Comparison of ENCODE assay signal across 1 cellular context in genomic region chr21:32771134-32771523, GRCh38.
TF ChIP-seq lines count a peak whose summit lies in the region.

No MANE protein-coding gene starts in this region.

TF ChIP-seq in K562, 482 proteins besides CTCF, POLR2A, EP300 and RAD21 (continued from another document and continues in another):
- TF ChIP-seq ATF4 (CRISPR knock-in tag; IDR thresholded peaks at IDR 0.05) (no peak), THAP7 (CRISPR knock-in tag; IDR thresholded peaks at IDR 0.05) (no peak), RHOXF2B (CRISPR knock-in tag; conservative IDR thresholded peaks at IDR 0.05) (no peak), NKRF (IDR thresholded peaks at IDR 0.05; ENCODE audit: borderline replicate concordance) (no peak), ETS1 (conservative IDR thresholded peaks at IDR 0.05; ENCODE audit: control insufficient read depth, low read depth, low read length) (0 out of 2 replicates have a peak, but pooled peaks have one; percentile 54), NR1H2 (CRISPR knock-in tag; IDR thresholded peaks at IDR 0.05) (no peak), ZNF778 (CRISPR knock-in tag; IDR thresholded peaks at IDR 0.05) (no peak), ATF6 (CRISPR knock-in tag; IDR thresholded peaks at IDR 0.05) (no peak; the same call in 1 of the 2 replicates), ARID3A (IDR thresholded peaks at IDR 0.05; ENCODE audit: borderline replicate concordance, low read depth, low read length) (no peak), NR2C2 (CRISPR knock-in tag; IDR thresholded peaks at IDR 0.05) (no peak), NR2C2 (tag; IDR thresholded peaks at IDR 0.05) (no peak), MEF2A (IDR thresholded peaks at IDR 0.05; ENCODE audit: control insufficient read depth, low read depth, low read length) (no peak), PHB2 (IDR thresholded peaks at IDR 0.05; ENCODE audit: low read depth) (no peak), RUNX1 (IDR thresholded peaks at IDR 0.05; ENCODE audit: low read depth) (no peak), ZNF175 (CRISPR knock-in tag; IDR thresholded peaks at IDR 0.05; ENCODE audit: low read depth) (no peak), NFIC (IDR thresholded peaks at IDR 0.05) (peak; percentile 32), CXXC5 (CRISPR knock-in tag; IDR thresholded peaks at IDR 0.05) (no peak), NFXL1 (CRISPR knock-in tag; IDR thresholded peaks at IDR 0.05) (no peak), ZNF124 (CRISPR knock-in tag; IDR thresholded peaks at IDR 0.05) (no peak), HNRNPL (IDR thresholded peaks at IDR 0.05; ENCODE audit: low read depth, low read length) (no peak), USF2 (CRISPR knock-in tag; IDR thresholded peaks at IDR 0.05) (0 out of 2 replicates have a peak, but pooled peaks have one; percentile 10), ZNF589 (CRISPR knock-in tag; IDR thresholded peaks at IDR 0.05; ENCODE audit: low read depth) (no peak), COPS2 (conservative IDR thresholded peaks at IDR 0.05) (no peak), U2AF2 (optimal IDR thresholded peaks at IDR 0.05; ENCODE audit: low read depth, low read length) (no peak), ZNF766 (CRISPR knock-in tag; conservative IDR thresholded peaks at IDR 0.05) (no peak), EP400 (IDR thresholded peaks at IDR 0.05) (no peak), BCOR (IDR thresholded peaks at IDR 0.05) (no peak), MXD1 (CRISPR knock-in tag; IDR thresholded peaks at IDR 0.05; ENCODE audit: borderline replicate concordance, poor library complexity, severe bottlenecking) (no peak), HMBOX1 (IDR thresholded peaks at IDR 0.05) (no peak), MCM2 (IDR thresholded peaks at IDR 0.05; ENCODE audit: low read depth) (no peak), ZBTB8A (IDR thresholded peaks at IDR 0.05; ENCODE audit: partially characterized antibody) (no peak), NCOA6 (IDR thresholded peaks at IDR 0.05) (peak; percentile 82), THRA (IDR thresholded peaks at IDR 0.05) (no peak), ZBTB2 (IDR thresholded peaks at IDR 0.05) (no peak), RBM25 (IDR thresholded peaks at IDR 0.05; ENCODE audit: low read depth, low read length, severe bottlenecking) (no peak), CEBPG (CRISPR knock-in tag; IDR thresholded peaks at IDR 0.05) (no peak), CEBPG (tag; conservative IDR thresholded peaks at IDR 0.05 in 1 of 2, IDR thresholded peaks at IDR 0.05 in 1 of 2) (no peak), ATF2 (CRISPR knock-in tag; IDR thresholded peaks at IDR 0.05) (no peak), MBD1 (CRISPR knock-in tag; IDR thresholded peaks at IDR 0.05) (no peak), HDAC3 (IDR thresholded peaks at IDR 0.05; ENCODE audit: borderline replicate concordance, partially characterized antibody) (no peak), FOSL1 (tag; conservative IDR thresholded peaks at IDR 0.05) (no peak), SMARCE1 (IDR thresholded peaks at IDR 0.05) (no peak), ESRRA (IDR thresholded peaks at IDR 0.05; ENCODE audit: borderline replicate concordance, low read depth) (no peak), SMAD2 (IDR thresholded peaks at IDR 0.05; ENCODE audit: low read depth, low read length) (no peak), RBM39 (optimal IDR thresholded peaks at IDR 0.05; ENCODE audit: low read depth, low read length) (no peak), POLR2B (IDR thresholded peaks at IDR 0.05; ENCODE audit: low read depth, partially characterized antibody) (no peak), BRD4 (IDR thresholded peaks at IDR 0.05) (no peak), ZNF431 (CRISPR knock-in tag; IDR thresholded peaks at IDR 0.05) (no peak), XRCC3 (IDR thresholded peaks at IDR 0.05) (no peak), THRAP3 (IDR thresholded peaks at IDR 0.05; ENCODE audit: borderline replicate concordance) (no peak), CTBP1 (IDR thresholded peaks at IDR 0.05; ENCODE audit: borderline replicate concordance) (no peak), POLR2AphosphoS2 (IDR thresholded peaks at IDR 0.05; ENCODE audit: low read length) (no peak), CHD2 (IDR thresholded peaks at IDR 0.05; ENCODE audit: low read depth, low read length) (peak; percentile 62; the same call in 1 of the 2 replicates), CBFA2T2 (conservative IDR thresholded peaks at IDR 0.05) (no peak)
